13 cellular contexts compared by ENCODE assay signal in genomic region chr14:76138119-76138757, GRCh38. TPM values are rescaled to one million over a fixed set of nuclear protein-coding genes. Genes with fewer than 3 reads are reported as not detected.
DNase-seq lines count a peak whose midpoint lies in the region; TF ChIP-seq lines count a peak whose summit lies in the region.
"Had no signal": no experiment of that assay in that cellular context is flagged by ENCODE, and none has a peak within 500 bp of the region (broad histone marks: within the 10 kb centered on the region; RNA-seq: fewer than 3 reads in every experiment).

No MANE protein-coding gene starts in this region.

- H3K27ac ChIP-seq in HUES48 (ENCODE audit: low read depth, low read length): peak overlapping the region; percentile 69
- H3K27ac ChIP-seq in coronary artery: no peak overlapping the region
- peak overlapping the region; percentile 6 for H3K27ac ChIP-seq in mesodermal cell (ENCODE audit: low read depth, low read length, severe bottlenecking)
- no peak overlapping the region for H3K27ac ChIP-seq in stomach
- H3K27ac ChIP-seq in SJCRH30: no peak overlapping the region
- H3K27ac ChIP-seq: adrenal gland had no signal

- no peak overlapping the region for H3K9ac ChIP-seq in HUES48 (ENCODE audit: low read depth, low read length)

- 7 to 8% methylated on average over 12 to 16 of the region's 24 CpGs for WGBS in mesodermal cell (ENCODE audit: insufficient coverage in 2 of 2), 2 experiments
- WGBS in stomach, 5 donors: 5 to 15% (median 8%) methylated on average over 24 of the region's 24 CpGs

- H3K27me3 ChIP-seq in HUES48 (ENCODE audit: control insufficient read depth, insufficient read depth, low read length) (peaks cover 66% of the 10 kb centered on the region), stomach (peaks cover 7 to 90% (median 62%) of the 10 kb centered on the region in 3 donors), SJCRH30 (no peaks in the 10 kb centered on the region)

- no peaks in the 10 kb centered on the region for H3K9me3 ChIP-seq in HUES48 (ENCODE audit: control insufficient read depth, insufficient read depth, low read length)
- peaks cover 2% of the 10 kb centered on the region for H3K9me3 ChIP-seq in mesodermal cell (ENCODE audit: control insufficient read depth, low read length)
- H3K9me3 ChIP-seq in stomach: peaks cover 3 to 11% (median 6%) of the 10 kb centered on the region in 4 donors
- H3K9me3 ChIP-seq in SJCRH30 (replicated peaks): no peaks in the 10 kb centered on the region

- H3K4me3 ChIP-seq in HUES48 (ENCODE audit: low read depth, low read length) (peak overlapping the region; percentile 65), coronary artery (peak overlapping the region; percentile 60), mesodermal cell (ENCODE audit: extremely low read depth, insufficient read depth, low read length, poor library complexity, severe bottlenecking) (peak overlapping the region; percentile 32), stomach (peak overlapping the region; percentile 28 to 40 (median 36)), SJCRH30 (no peak overlapping the region)
- H3K4me3 ChIP-seq: mucosa of descending colon had no signal

- H3K4me1 ChIP-seq in HUES48 (ENCODE audit: control insufficient read depth, insufficient read depth, low read length) (peaks cover 14% of the 10 kb centered on the region), mesodermal cell (ENCODE audit: control insufficient read depth, insufficient read depth, low read length, poor library complexity, severe bottlenecking) (no peaks in the 10 kb centered on the region), stomach (peaks cover 9 to 14% (median 11%) of the 10 kb centered on the region in 4 donors), SJCRH30 (no peaks in the 10 kb centered on the region)
- H3K4me1 ChIP-seq: adrenal gland had no signal

- no peak for TF ChIP-seq EP300 in stomach (IDR thresholded peaks at IDR 0.05)

- TF ChIP-seq POLR2A in stomach (IDR thresholded peaks at IDR 0.05): no peak

- H3K36me3 ChIP-seq in HUES48 (ENCODE audit: control insufficient read depth, insufficient read depth, low read length): no peaks in the 10 kb centered on the region
- H3K36me3 ChIP-seq in mesodermal cell (ENCODE audit: control insufficient read depth, insufficient read depth, low read length): no peaks in the 10 kb centered on the region
- no peaks in the 10 kb centered on the region for H3K36me3 ChIP-seq in stomach
- H3K36me3 ChIP-seq in SJCRH30: no peaks in the 10 kb centered on the region
- H3K36me3 ChIP-seq: adrenal gland had no signal

- intact Hi-C loops in stomach (cut with DNase I; ENCODE audit: low total_unique reads): no loop called here

- TF ChIP-seq CTCF in coronary artery (IDR thresholded peaks at IDR 0.05): no peak
- no peak for TF ChIP-seq CTCF in stomach (IDR thresholded peaks at IDR 0.05)

- no peak for DNase-seq in coronary artery (ENCODE audit: low spot score)
- DNase-seq in stomach: no peak
- DNase-seq in NK-92 treated with Interleukin-12 subunit alpha and Interleukin-12 subunit beta, amount 100 ng/mL, for 24 hours (lab: John Stamatoyannopoulos, UW): no peak
- no peak for DNase-seq in kidney tubule cell (ENCODE audit: low spot score)
- no peak for DNase-seq in SJCRH30
- DNase-seq: CD4-positive, alpha-beta memory T cell; effector memory CD4-positive, alpha-beta T cell; GDM1; mucosa of descending colon; SHP77 treated with DMSO at 0.1 percent for 48 hours had no signal

RNA-seq across cellular contexts. Expression of gene GPATCH2L, which starts 13.5 kb away (rescaled TPM):
- 37.1 TPM for polyA plus RNA-seq in mesodermal cell (2013, experiment 1 of 2)
- 25.5 TPM for polyA plus RNA-seq in mesodermal cell (2013, experiment 2 of 2)
- 10 to 100 TPM; 15.2 to 96.5 (median 48.7) TPM for total RNA-seq in stomach
- 1 to 10 TPM; 2.2 to 5.0 (median 3.4) TPM for polyA plus RNA-seq in stomach
- 36.6 and 49.4 TPM in 2 replicates for total RNA-seq in SJCRH30 (2014; rRNA removed; shearing (Covaris generic))

Comparison
In these comparisons a context has a peak if more than half of its experiments do, and no peak if none do; other contexts are left out.
1. H3K27ac ChIP-seq: peak in HUES48 (single experiment) and mesodermal cell (single experiment); none in coronary artery (0 of 2), stomach (0 of 5) and SJCRH30 (single experiment).